ENCODE assay signal across 11 cellular contexts in the genomic region with DNA sequence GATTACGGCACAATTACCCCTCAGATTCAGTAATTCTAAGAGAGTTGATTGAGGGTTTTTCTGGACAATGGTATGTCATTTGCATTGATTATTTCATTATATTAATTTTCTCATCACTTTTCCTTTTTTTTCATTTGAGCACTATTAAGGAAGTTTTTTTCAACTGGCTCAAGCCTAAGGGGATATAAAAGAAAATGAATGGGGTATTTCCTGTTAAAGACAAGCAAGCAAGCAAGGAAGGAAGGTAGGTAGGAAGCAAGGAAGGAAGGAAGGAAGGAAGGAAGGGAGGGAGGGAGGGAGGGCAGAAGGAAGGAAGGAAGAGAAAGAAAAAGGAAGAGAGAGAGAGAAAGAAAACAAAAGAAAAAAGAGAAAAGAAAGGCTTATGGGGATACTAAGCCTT.
"Had no signal": no experiment of that assay in that cellular context is flagged by ENCODE, and none has a peak within 500 bp of the region (broad histone marks: within the 10 kb centered on the region; RNA-seq: fewer than 3 reads in every experiment).

No MANE protein-coding gene starts in this region.

- H3K4me3 Mint-ChIP-seq: GM23338, H9, HFFc6 had no signal

- H3K9me3 ChIP-seq: HAP-1 had no signal

- H3K27ac Mint-ChIP-seq: HFFc6 had no signal

- H3K9ac ChIP-seq: GM23248 had no signal

- H3K9me3 Mint-ChIP-seq: GM23338, HFFc6 had no signal

- H3K4me3 ChIP-seq: GM23248, GM23338, HAP-1 had no signal

- DNase-seq: GM23248, GOT3, H7, H9, HCEC 1CT, HFFc6 had no signal

- H3K27ac ChIP-seq: GM23248 had no signal

- H2AFZ ChIP-seq: GM23248, GM23338 had no signal

- FAIRE-seq: H1, H54 had no signal

- ATAC-seq: GM23338, HCT116 had no signal

- H3K36me3 ChIP-seq: HAP-1 had no signal
